In genomic region chr14:72607386-72608125, GRCh38 we compare ENCODE assay signal across 13 cellular contexts.
DNase-seq lines count a peak whose midpoint lies in the region; ATAC-seq, FAIRE-seq and TF ChIP-seq lines count a peak whose summit lies in the region.
"Had no signal": no experiment of that assay in that cellular context is flagged by ENCODE, and none has a peak within 500 bp of the region (broad histone marks: within the 10 kb centered on the region; RNA-seq: fewer than 3 reads in every experiment).

No MANE protein-coding gene starts in this region.

- H3K79me2 ChIP-seq in PC-3 (ENCODE audit: low read length): no peaks in the 10 kb centered on the region
- no peaks in the 10 kb centered on the region for H3K79me2 ChIP-seq in endothelial cell of umbilical vein (ENCODE audit: control insufficient read depth, insufficient read depth, low read length)
- no peaks in the 10 kb centered on the region for H3K79me2 ChIP-seq in osteoblast (ENCODE audit: insufficient read depth, low read length)

- no peak for ATAC-seq in PC-3
- no peak for ATAC-seq in HG03565 (IDR thresholded peaks at IDR 0.05; ENCODE audit: unreplicated experiment)
- ATAC-seq: naive thymus-derived CD8-positive, alpha-beta T cell had no signal

- no peaks in the 10 kb centered on the region for H3K9me3 Mint-ChIP-seq in activated naive CD8-positive, alpha-beta T cell treated with anti-CD3 and anti-CD28 coated beads for 36 hours
- H3K9me3 Mint-ChIP-seq: naive thymus-derived CD8-positive, alpha-beta T cell had no signal

- H3K36me3 ChIP-seq in PC-3 (ENCODE audit: low read depth, low read length): no peaks in the 10 kb centered on the region
- no peaks in the 10 kb centered on the region for H3K36me3 ChIP-seq in endothelial cell of umbilical vein (ENCODE audit: control insufficient read depth in 2 of 2, extremely low read depth in 1 of 2, insufficient read depth in 2 of 2, low read length in 2 of 2)
- no peaks in the 10 kb centered on the region for H3K36me3 ChIP-seq in osteoblast (ENCODE audit: insufficient read depth, low read length)
- H3K36me3 ChIP-seq: thoracic aorta had no signal

- no peaks in the 10 kb centered on the region for H4K20me1 ChIP-seq in PC-3 (ENCODE audit: low read length)
- no peaks in the 10 kb centered on the region for H4K20me1 ChIP-seq in endothelial cell of umbilical vein (replicated peaks; ENCODE audit: control insufficient read depth, extremely low read depth, insufficient read depth, low read length)
- H4K20me1 ChIP-seq in osteoblast (ENCODE audit: insufficient read depth, low read length): no peaks in the 10 kb centered on the region

- BruUV-seq in PC-3 (replicated peaks; lab: Mats Ljungman, UMichigan) (no TSS peak), endothelial cell of umbilical vein (replicated peaks; lab: Mats Ljungman, UMichigan) (no TSS peak)

- H3K4me2 ChIP-seq in PC-3 (ENCODE audit: low read length) (peak overlapping the region; percentile 55), endothelial cell of umbilical vein (ENCODE audit: insufficient read depth, low read length) (no peak overlapping the region), osteoblast (ENCODE audit: insufficient read depth, low read length) (peak overlapping the region; percentile 53)

- H3K4me3 Mint-ChIP-seq in activated naive CD8-positive, alpha-beta T cell treated with anti-CD3 and anti-CD28 coated beads for 36 hours: no peak overlapping the region
- H3K4me3 Mint-ChIP-seq: naive thymus-derived CD8-positive, alpha-beta T cell had no signal

- no peaks in the 10 kb centered on the region for H3K36me3 Mint-ChIP-seq in activated naive CD8-positive, alpha-beta T cell treated with anti-CD3 and anti-CD28 coated beads for 36 hours
- H3K36me3 Mint-ChIP-seq: naive thymus-derived CD8-positive, alpha-beta T cell had no signal

- H3K4me1 Mint-ChIP-seq in activated naive CD8-positive, alpha-beta T cell treated with anti-CD3 and anti-CD28 coated beads for 36 hours: no peaks in the 10 kb centered on the region

- H3K9me3 ChIP-seq in PC-3 (ENCODE audit: low read length) (no peaks in the 10 kb centered on the region), endothelial cell of umbilical vein (replicated peaks; ENCODE audit: control insufficient read depth, insufficient read depth, low read length) (no peaks in the 10 kb centered on the region), osteoblast (ENCODE audit: low read depth, low read length) (no peaks in the 10 kb centered on the region)
- H3K9me3 ChIP-seq: thoracic aorta had no signal

- intact Hi-C loops in PC-3 (cut with micrococcal nuclease): no loop called here
- intact Hi-C loops in endothelial cell of umbilical vein (cut with micrococcal nuclease): loop anchor here (1.0 kb wide), 1 partner anchor 58 kb away; no protein-coding TSS in a partner anchor

- no peaks in the 10 kb centered on the region for H3K9me1 ChIP-seq in endothelial cell of umbilical vein (replicated peaks; ENCODE audit: control insufficient read depth, extremely low read depth, insufficient read depth, low read length)

- CTCF ChIA-PET in PC-3 (lab: Charles Lee) (interaction anchor here (1.2 kb wide), 1 partner anchor 90 kb away, joined by 3 read pairs; no protein-coding TSS in a partner anchor), endothelial cell of umbilical vein (lab: Charles Lee) (interaction anchor here (1.0 to 1.9 kb wide), 8 partner anchors 10 to 295 kb away, joined by 3 to 7 read pairs (median 4); partner anchors contain the start of gene DPF3)

- FAIRE-seq in endothelial cell of umbilical vein (lab: Jason Lieb, UNC): no peak

- no peaks in the 10 kb centered on the region for H3F3A ChIP-seq in PC-3 (ENCODE audit: low read length, unreplicated experiment)

- peak overlapping the region; percentile 27; the same call in 1 of the 2 replicates for H3K9ac ChIP-seq in PC-3 (ENCODE audit: low read length)
- H3K9ac ChIP-seq in endothelial cell of umbilical vein (replicated peaks; ENCODE audit: extremely low read depth, insufficient read depth, low read length): no peak overlapping the region

- no peak overlapping the region for H2AFZ ChIP-seq in PC-3 (ENCODE audit: low read length)
- H2AFZ ChIP-seq in endothelial cell of umbilical vein (ENCODE audit: low read depth, low read length): no peak overlapping the region
- peak overlapping the region; percentile 24 for H2AFZ ChIP-seq in osteoblast (ENCODE audit: low read length)

- H3K27ac ChIP-seq in PC-3 (ENCODE audit: low read length) (peak overlapping the region; percentile 83), endothelial cell of umbilical vein (ENCODE audit: insufficient read depth, low read depth, low read length) (peak overlapping the region; percentile 19), osteoblast (ENCODE audit: low read depth, low read length) (peak overlapping the region; percentile 80)
- H3K27ac ChIP-seq: thoracic aorta had no signal

- H3K27me3 ChIP-seq in PC-3 (ENCODE audit: low read length): no peaks in the 10 kb centered on the region
- H3K27me3 ChIP-seq in endothelial cell of umbilical vein (ENCODE audit: control insufficient read depth in 2 of 2, insufficient read depth in 2 of 2, low read length in 2 of 2): no peaks in the 10 kb centered on the region
- H3K27me3 ChIP-seq in osteoblast (ENCODE audit: insufficient read depth, low read length): no peaks in the 10 kb centered on the region

- H3K9me2 ChIP-seq in PC-3 (replicated peaks; ENCODE audit: low read length): no peaks in the 10 kb centered on the region

- H3K4me1 ChIP-seq in PC-3 (ENCODE audit: insufficient read depth, low read length): peaks cover 25% of the 10 kb centered on the region
- peaks cover 10% of the 10 kb centered on the region for H3K4me1 ChIP-seq in endothelial cell of umbilical vein (ENCODE audit: control insufficient read depth, extremely low read depth, insufficient read depth, low read length)
- H3K4me1 ChIP-seq in osteoblast (ENCODE audit: insufficient read depth, low read length): peaks cover 28% of the 10 kb centered on the region

- no peak for TF ChIP-seq POLR2A in endothelial cell of umbilical vein (IDR thresholded peaks at IDR 0.05; ENCODE audit: low read depth, low read length)

- POLR2A ChIA-PET in PC-3 (lab: Charles Lee; ENCODE audit: unreplicated experiment): no interaction called here
- POLR2A ChIA-PET in endothelial cell of umbilical vein (lab: Charles Lee): no interaction called here

- dilution Hi-C loops in endothelial cell of umbilical vein (cut with MboI; ENCODE audit: extremely low pct_ligation_motif_present, low sequenced_read_pairs): no loop called here

- TF ChIP-seq CTCF in PC-3 (conservative IDR thresholded peaks at IDR 0.05; ENCODE audit: low read depth, low read length): no peak
- TF ChIP-seq CTCF in endothelial cell of umbilical vein (IDR thresholded peaks at IDR 0.05; ENCODE audit: extremely low read depth in 1 of 2, insufficient read depth in 1 of 2, low read depth in 1 of 2, low read length in 2 of 2): no peak
- TF ChIP-seq CTCF in osteoblast (IDR thresholded peaks at IDR 0.05; ENCODE audit: extremely low read depth, low read depth, low read length): no peak

- H3K4me3 ChIP-seq in PC-3 (ENCODE audit: low read length) (no peak overlapping the region), endothelial cell of umbilical vein (replicated peaks in 1 of 3; ENCODE audit: insufficient read depth in 1 of 3, low read depth in 1 of 3, low read length in 3 of 3) (no peak overlapping the region), osteoblast (ENCODE audit: insufficient read depth, low read length) (no peak overlapping the region)
- H3K4me3 ChIP-seq: thoracic aorta had no signal

- no peak overlapping the region for H3K27ac Mint-ChIP-seq in activated naive CD8-positive, alpha-beta T cell treated with anti-CD3 and anti-CD28 coated beads for 36 hours

- H3K27me3 Mint-ChIP-seq in activated naive CD8-positive, alpha-beta T cell treated with anti-CD3 and anti-CD28 coated beads for 36 hours: no peaks in the 10 kb centered on the region

- DNase-seq in ELR (ENCODE audit: low read depth) (peak; percentile 72), PC-3 (no peak), endothelial cell of umbilical vein (ENCODE audit: low read depth, low spot score) (no peak), osteoblast (ENCODE audit: insufficient read length, low spot score, missing footprints) (peak; percentile 70), NCI-H2081 treated with DMSO at 0.1 percent for 48 hours (lab: John Stamatoyannopoulos, UW) (no peak), NCI-H1436 (lab: John Stamatoyannopoulos, UW) (no peak)
- DNase-seq in activated naive CD8-positive, alpha-beta T cell treated with anti-CD3 and anti-CD28 coated beads for 36 hours: no peak
- DNase-seq: activated CD4-positive, alpha-beta T cell treated with anti-CD3 and anti-CD28 coated beads, Interleukin-2, amount 50 U/mL, for 4 hours; cerebellar nuclear complex; naive thymus-derived CD8-positive, alpha-beta T cell; T-helper 9 cell had no signal

TF ChIP-seq in endothelial cell of umbilical vein, 7 proteins besides CTCF, POLR2A, EP300 and RAD21:
- TF ChIP-seq POLR2AphosphoS5 (IDR thresholded peaks at IDR 0.05; ENCODE audit: insufficient read depth, low read depth, low read length): no peak
- no peak for TF ChIP-seq JUN (IDR thresholded peaks at IDR 0.05; ENCODE audit: borderline replicate concordance, insufficient read depth, insufficient read length, low read depth)
- TF ChIP-seq MAX (IDR thresholded peaks at IDR 0.05; ENCODE audit: insufficient read depth, insufficient read length): no peak
- no peak for TF ChIP-seq GATA2 (IDR thresholded peaks at IDR 0.05; ENCODE audit: insufficient read depth, insufficient read length, low read depth, low read length)
- no peak for TF ChIP-seq FOS (IDR thresholded peaks at IDR 0.05; ENCODE audit: borderline replicate concordance, insufficient read depth, low read length)
- no peak for TF ChIP-seq EZH2 (IDR thresholded peaks at IDR 0.05; ENCODE audit: borderline replicate concordance, low read depth, low read length, severe bottlenecking)
- no peak for TF ChIP-seq MYC (IDR thresholded peaks at IDR 0.05; ENCODE audit: low read depth, low read length)

Comparison
In these comparisons a context has a peak if more than half of its experiments do, and no peak if none do; other contexts are left out.
1. DNase-seq: peak in ELR (single experiment) and osteoblast (single experiment); none in PC-3 (single experiment), endothelial cell of umbilical vein (single experiment), NCI-H2081 treated with DMSO at 0.1 percent for 48 hours (single experiment), NCI-H1436 (single experiment) and activated naive CD8-positive, alpha-beta T cell treated with anti-CD3 and anti-CD28 coated beads for 36 hours (single experiment).
2. H3K27ac ChIP-seq: peak in every context shown above with its lines; median percentile 83 in PC-3; 80 in osteoblast; 19 in endothelial cell of umbilical vein.